Comparison of ENCODE assay signal across 8 cellular contexts in the genomic region with DNA sequence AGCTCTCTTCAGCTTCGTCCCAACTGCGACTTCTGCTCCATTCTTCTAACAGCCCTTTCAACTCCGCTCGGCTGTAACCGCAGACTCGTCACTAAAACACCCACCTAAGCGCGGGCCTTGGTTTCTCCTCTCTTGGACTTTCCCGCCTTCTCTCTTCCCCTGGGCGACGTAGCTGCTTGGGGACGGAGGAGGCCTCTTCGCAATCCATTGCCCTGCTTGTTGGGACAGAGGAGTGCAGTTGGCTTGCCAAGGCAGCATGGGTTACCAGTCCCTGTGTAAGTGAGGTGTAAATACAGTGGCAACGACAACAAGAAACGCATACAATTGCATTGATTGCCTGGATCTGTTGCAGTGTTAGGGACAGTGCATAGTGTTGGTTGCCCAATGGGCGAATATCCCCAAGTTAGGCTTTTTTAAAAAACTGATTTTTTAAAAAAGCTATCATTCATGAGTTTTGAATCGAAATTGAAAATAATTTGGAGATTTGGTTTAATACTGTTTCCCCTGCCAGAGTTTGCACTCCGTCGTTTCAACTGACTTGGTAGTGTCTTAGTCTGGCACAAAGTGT. TPM values are rescaled to one million over a fixed set of nuclear protein-coding genes. Genes with fewer than 3 reads are reported as not detected.
DNase-seq lines count a peak whose midpoint lies in the region; ATAC-seq and TF ChIP-seq lines count a peak whose summit lies in the region.

No MANE protein-coding gene starts in this region.

- intact Hi-C loops in activated B cell treated with CpG ODN at 0.5 μM for 24 hours (cut with micrococcal nuclease), result loop anchor here (1.0 to 10.0 kb wide), 13 partner anchors 11 to 1068 kb away; partner anchors contain the start of genes CCNT2, MCM6, R3HDM1 and UBXN4
- intact Hi-C loops in natural killer cell (cut with micrococcal nuclease), result loop anchor here (1.0 to 2.0 kb wide), 2 partner anchors 23 to 146 kb away; no protein-coding TSS in a partner anchor

- H3K4me1 Mint-ChIP-seq in activated B cell treated with CpG ODN at 0.5 μM for 24 hours, result peaks cover 43% of the 10 kb centered on the region
- H3K4me1 Mint-ChIP-seq in natural killer cell, result peaks cover 18 to 22% of the 10 kb centered on the region in 2 donors

- CTCF ChIA-PET in AG04449 (lab: Yijun Ruan, JAX), result interaction anchor here (1.1 kb wide), 2 partner anchors 72 to 394 kb away, joined by 3 read pairs; no protein-coding TSS in a partner anchor
- CTCF ChIA-PET in activated B cell treated with CpG ODN at 0.5 μM for 24 hours (lab: Charles Lee), result interaction anchor here (1.6 to 3.8 kb wide), 2 partner anchors 11 to 151 kb away, joined by 3 to 22 read pairs; no protein-coding TSS in a partner anchor

- H3K27ac ChIP-seq in duodenal mucosa (ENCODE audit: low read depth, low read length), result peak overlapping the region; percentile 95
- H3K27ac ChIP-seq in suprapubic skin, result peak overlapping the region; percentile 99

- peak overlapping the region; percentile 97 for H3K27ac Mint-ChIP-seq in activated B cell treated with CpG ODN at 0.5 μM for 24 hours
- peak overlapping the region; percentile 87 to 93 for H3K27ac Mint-ChIP-seq in natural killer cell

- no peak for TF ChIP-seq EP300 in suprapubic skin (IDR thresholded peaks at IDR 0.05)

- TF ChIP-seq CTCF in AG04449 (IDR thresholded peaks at IDR 0.05; ENCODE audit: insufficient read depth, low read length, missing control alignments), result no peak
- TF ChIP-seq CTCF in activated B cell treated with CpG ODN at 0.5 μM for 24 hours (IDR thresholded peaks at IDR 0.05), result no peak
- TF ChIP-seq CTCF in natural killer cell (IDR thresholded peaks at IDR 0.05), result no peak
- no peak for TF ChIP-seq CTCF in suprapubic skin (IDR thresholded peaks at IDR 0.05)

- no peak for TF ChIP-seq POLR2A in suprapubic skin (IDR thresholded peaks at IDR 0.05)

- 21% methylated on average over 19 of the region's 19 CpGs for WGBS in suprapubic skin

- no peak for DNase-seq in AG04449 (ENCODE audit: low read depth, low spot score)
- no peak for DNase-seq in activated B cell treated with CpG ODN at 0.5 μM for 24 hours
- DNase-seq in natural killer cell, result no peak
- no peak for DNase-seq in suprapubic skin (ENCODE audit: low spot score in 2 of 2)
- DNase-seq in 8988T, result no peak

- H3K36me3 ChIP-seq in duodenal mucosa (ENCODE audit: control insufficient read depth in 1 of 2, insufficient read depth in 2 of 2, low read length in 2 of 2) (peaks cover 0 to 3% of the 10 kb centered on the region in 2 donors), suprapubic skin (peaks cover 4% of the 10 kb centered on the region)

- POLR2A ChIA-PET in AG04449 (lab: Yijun Ruan, JAX), result no interaction called here
- POLR2A ChIA-PET in activated B cell treated with CpG ODN at 0.5 μM for 24 hours (lab: Charles Lee), result interaction anchor here (0.6 to 3.3 kb wide), 29 partner anchors 9 to 398 kb away, joined by 3 to 17 read pairs (median 5); no protein-coding TSS in a partner anchor

- H3K4me1 ChIP-seq in duodenal mucosa (ENCODE audit: control insufficient read depth in 1 of 2, insufficient read depth in 2 of 2, low read length in 2 of 2) (peaks cover 13 to 16% of the 10 kb centered on the region in 2 donors), suprapubic skin (peaks cover 24% of the 10 kb centered on the region)

- peak overlapping the region; percentile 97 for H3K9ac ChIP-seq in duodenal mucosa (ENCODE audit: low read depth in 1 of 2, low read length in 2 of 2)

- H3K27me3 ChIP-seq in duodenal mucosa (ENCODE audit: control insufficient read depth in 1 of 2, insufficient read depth in 2 of 2, low read length in 2 of 2) (no peaks in the 10 kb centered on the region), suprapubic skin (no peaks in the 10 kb centered on the region)

- H3K9me3 ChIP-seq in duodenal mucosa (ENCODE audit: control insufficient read depth in 1 of 2, low read length in 2 of 2) (no peaks in the 10 kb centered on the region), suprapubic skin (no peaks in the 10 kb centered on the region)

- peak overlapping the region; percentile 95 for H3K4me3 Mint-ChIP-seq in activated B cell treated with CpG ODN at 0.5 μM for 24 hours
- H3K4me3 Mint-ChIP-seq in natural killer cell, result peak overlapping the region; percentile 95

- no peaks in the 10 kb centered on the region for H3K27me3 Mint-ChIP-seq in activated B cell treated with CpG ODN at 0.5 μM for 24 hours
- no peaks in the 10 kb centered on the region for H3K27me3 Mint-ChIP-seq in natural killer cell (ENCODE audit: low read depth in 2 of 2)

- peak overlapping the region; percentile 90 for H3K4me3 ChIP-seq in AG04449 (ENCODE audit: low read depth, low read length)
- peak overlapping the region; percentile 92 to 97 for H3K4me3 ChIP-seq in duodenal mucosa (ENCODE audit: low read depth in 1 of 2, low read length in 2 of 2)
- peak overlapping the region; percentile 98 for H3K4me3 ChIP-seq in suprapubic skin

- H3K36me3 Mint-ChIP-seq in activated B cell treated with CpG ODN at 0.5 μM for 24 hours (ENCODE audit: low read depth), result peaks cover 28% of the 10 kb centered on the region
- no peaks in the 10 kb centered on the region for H3K36me3 Mint-ChIP-seq in natural killer cell

- ATAC-seq in GM19455 (IDR thresholded peaks at IDR 0.05; ENCODE audit: unreplicated experiment), result peak; percentile 56
- ATAC-seq in HG03558 (IDR thresholded peaks at IDR 0.05; ENCODE audit: extremely low read depth, unreplicated experiment), result peak; percentile 23
- ATAC-seq in activated B cell treated with CpG ODN at 0.5 μM for 24 hours (ENCODE audit: low read depth), result peak; percentile 55
- ATAC-seq in natural killer cell, result peak; percentile 57 to 63 (median 58)

- H3K9me3 Mint-ChIP-seq in activated B cell treated with CpG ODN at 0.5 μM for 24 hours (no peaks in the 10 kb centered on the region), natural killer cell (no peaks in the 10 kb centered on the region)

RNA-seq across cellular contexts. Expression of gene DARS1, which starts 0.5 kb away (rescaled TPM):
- total RNA-seq in activated B cell treated with CpG ODN at 0.5 μM for 24 hours (96.3 and 103 TPM in 2 replicates), natural killer cell (10 to 100 TPM; 28.4 to 31.3 (median 30.3) TPM), suprapubic skin (10 to 100 TPM; 63.1 to 82.6 (median 67.4) TPM)
